Comparison of ENCODE assay signal across 30 cellular contexts in the genomic region with DNA sequence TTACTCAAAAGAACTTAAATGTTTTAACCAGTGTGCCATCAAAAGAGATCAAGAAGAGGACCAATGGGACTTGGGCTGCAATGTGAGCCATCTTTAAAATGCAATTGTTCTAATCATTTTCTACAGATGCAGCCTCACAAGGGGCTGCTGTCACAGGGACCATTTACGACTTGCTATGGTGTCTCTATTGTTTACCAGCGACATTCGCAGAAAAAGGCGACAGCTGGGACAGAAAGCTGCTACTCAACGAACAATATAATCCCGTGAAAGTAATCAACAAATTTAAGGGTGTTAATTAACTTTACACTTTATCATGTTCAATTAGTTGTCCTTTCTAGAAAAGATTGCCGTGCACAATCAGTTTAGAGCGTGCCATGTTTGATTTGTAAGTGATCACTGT.
DNase-seq lines count a peak whose midpoint lies in the region; ATAC-seq and TF ChIP-seq lines count a peak whose summit lies in the region.
"Had no signal": no experiment of that assay in that cellular context is flagged by ENCODE, and none has a peak within 500 bp of the region (broad histone marks: within the 10 kb centered on the region; RNA-seq: fewer than 3 reads in every experiment).

No MANE protein-coding gene starts in this region.

- no peak overlapping the region for H3K27ac ChIP-seq in body of pancreas
- H3K27ac ChIP-seq: BLaER1 treated with 17β-estradiol and CSF1 and Interleukin-3, amounts not matched to agents 10 nM and 100 nM; brain microvascular endothelial cell; esophagus squamous epithelium; foreskin keratinocyte; GM23248; heart right ventricle; SJCRH30; skin epidermis; upper lobe of left lung had no signal

- TF ChIP-seq CTCF in body of pancreas (IDR thresholded peaks at IDR 0.05): no peak

- no peaks in the 10 kb centered on the region for H3K9me3 ChIP-seq in body of pancreas
- H3K9me3 ChIP-seq: Caco-2, esophagus squamous epithelium, heart right ventricle, SJCRH30, upper lobe of left lung had no signal

- whole genome bisulfite sequencing in body of pancreas, 2 donors: 90 to 92% methylated on average over 8 of the region's 8 CpGs

- H3K36me3 ChIP-seq in body of pancreas (replicated peaks in 1 of 2; ENCODE audit: insufficient read depth in 1 of 2, low read depth in 2 of 2): no peaks in the 10 kb centered on the region
- H3K36me3 ChIP-seq: BLaER1 treated with 17β-estradiol and CSF1 and Interleukin-3, amounts not matched to agents 10 nM and 100 nM; brain microvascular endothelial cell; esophagus squamous epithelium; heart right ventricle; SJCRH30; upper lobe of left lung had no signal

- DNase-seq in NCI-H1417 treated with DMSO at 0.1 percent for 48 hours (lab: John Stamatoyannopoulos, UW) (peak; percentile 33), NCI-H2081 treated with DMSO at 0.1 percent for 48 hours (lab: John Stamatoyannopoulos, UW) (peak; percentile 12), NCI-H82 (lab: John Stamatoyannopoulos, UW) (peak; percentile 98), midbrain (lab: John Stamatoyannopoulos, UW) (peak; percentile 30), GF-D8 (lab: John Stamatoyannopoulos, UW) (no peak), EL (no peak), body of pancreas (no peak)
- DNase-seq: activated CD4-positive, alpha-beta T cell treated with anti-CD3 and anti-CD28 coated beads for 4 hours; activated T-cell treated with anti-CD3 and anti-CD28 coated beads for 4 hours; amniotic stem cell; brain microvascular endothelial cell; Caco-2; cerebellar nuclear complex; dermis blood vessel endothelial cell; DMS79 treated with DMSO at 0.1 percent for 48 hours; esophagus squamous epithelium; foreskin keratinocyte; GM23248; heart right ventricle; kidney; natural killer cell; NCI-H1048; NCI-H526 treated with DMSO at 0.1 percent for 48 hours; SJCRH30; SW 1271; upper lobe of left lung had no signal

- ATAC-seq in GM19395 (IDR thresholded peaks at IDR 0.05; ENCODE audit: unreplicated experiment) (no peak), body of pancreas (no peak)
- ATAC-seq: foreskin keratinocyte; heart right ventricle; natural killer cell; stimulated activated memory B cell treated with anti-CD40 and anti-IgM and Interleukin-4, amounts not matched to agents 10 μg/mL and 1 μg/mL and 100 μg/mL, for 72 hours had no signal

- H3K27me3 ChIP-seq in body of pancreas: no peaks in the 10 kb centered on the region
- H3K27me3 ChIP-seq: BLaER1 treated with 17β-estradiol and CSF1 and Interleukin-3, amounts not matched to agents 10 nM and 100 nM; brain microvascular endothelial cell; esophagus squamous epithelium; foreskin keratinocyte; heart right ventricle; SJCRH30; upper lobe of left lung had no signal

- TF ChIP-seq POLR2A in body of pancreas (IDR thresholded peaks at IDR 0.05): no peak

- no peak overlapping the region for H3K4me3 ChIP-seq in body of pancreas
- H3K4me3 ChIP-seq: BLaER1 treated with 17β-estradiol and CSF1 and Interleukin-3, amounts not matched to agents 10 nM and 100 nM; esophagus squamous epithelium; GM23248; heart right ventricle; SJCRH30; skin epidermis; upper lobe of left lung had no signal

- intact Hi-C loops in body of pancreas (cut with DNase I): no loop called here

- H3K4me1 ChIP-seq in body of pancreas: no peaks in the 10 kb centered on the region
- H3K4me1 ChIP-seq: esophagus squamous epithelium, heart right ventricle, SJCRH30, upper lobe of left lung had no signal

Comparison
In these comparisons a context has a peak if more than half of its experiments do, and no peak if none do; other contexts are left out.
1. DNase-seq: peak in NCI-H1417 treated with DMSO at 0.1 percent for 48 hours (single experiment), NCI-H2081 treated with DMSO at 0.1 percent for 48 hours (single experiment), NCI-H82 (single experiment) and midbrain (single experiment); none in GF-D8 (single experiment), EL (single experiment) and body of pancreas (0 of 4).